Comparison of ENCODE assay signal across 1 cellular context in genomic region chr7:131109757-131110293, GRCh38.
TF ChIP-seq lines count a peak whose summit lies in the region.

No MANE protein-coding gene starts in this region.

TF ChIP-seq in K562, 482 proteins besides CTCF, POLR2A, EP300 and RAD21 (continued from another document and continues in another):
- TF ChIP-seq ELF4 (CRISPR knock-in tag; IDR thresholded peaks at IDR 0.05): peak; percentile 4; the same call in 1 of the 2 replicates
- no peak for TF ChIP-seq MXD1 (CRISPR knock-in tag; IDR thresholded peaks at IDR 0.05; ENCODE audit: borderline replicate concordance, poor library complexity, severe bottlenecking)
- peak; percentile 85 for TF ChIP-seq ETV5 (CRISPR knock-in tag; IDR thresholded peaks at IDR 0.05; ENCODE audit: low read depth)
- TF ChIP-seq PTTG1 (tag; IDR thresholded peaks at IDR 0.05; ENCODE audit: low read depth): no peak
- TF ChIP-seq PHF21A (IDR thresholded peaks at IDR 0.05; ENCODE audit: borderline replicate concordance, low read depth): peak; percentile 22; the same call in 1 of the 2 replicates
- 0 out of 2 replicates have a peak, but pooled peaks have one; percentile 18 for TF ChIP-seq ATF4 (CRISPR knock-in tag; IDR thresholded peaks at IDR 0.05)
- no peak for TF ChIP-seq ZNF277 (CRISPR knock-in tag; IDR thresholded peaks at IDR 0.05; ENCODE audit: borderline replicate concordance)
- TF ChIP-seq ZNF217 (CRISPR knock-in tag; IDR thresholded peaks at IDR 0.05): no peak
- TF ChIP-seq BMI1 (IDR thresholded peaks at IDR 0.05; ENCODE audit: low read length): no peak
- 0 out of 2 replicates have a peak, but pooled peaks have one; percentile 68 for TF ChIP-seq LARP7 (IDR thresholded peaks at IDR 0.05)
- no peak for TF ChIP-seq ARID3B (CRISPR knock-in tag; IDR thresholded peaks at IDR 0.05; ENCODE audit: borderline replicate concordance)
- no peak for TF ChIP-seq ZNF165 (CRISPR knock-in tag; IDR thresholded peaks at IDR 0.05; ENCODE audit: borderline replicate concordance)
- TF ChIP-seq THAP7 (CRISPR knock-in tag; IDR thresholded peaks at IDR 0.05): no peak
- no peak for TF ChIP-seq PRDM10 (IDR thresholded peaks at IDR 0.05; ENCODE audit: partially characterized antibody)
- TF ChIP-seq HLTF (IDR thresholded peaks at IDR 0.05): peak; percentile 88; the same call in 1 of the 2 replicates
- no peak for TF ChIP-seq NELFE (IDR thresholded peaks at IDR 0.05; ENCODE audit: insufficient read depth, insufficient read length)
- TF ChIP-seq XRCC3 (IDR thresholded peaks at IDR 0.05): no peak
- no peak for TF ChIP-seq TSC22D4 (tag; IDR thresholded peaks at IDR 0.05)
- peak; percentile 75 for TF ChIP-seq CBFA2T3 (IDR thresholded peaks at IDR 0.05)
- TF ChIP-seq ZNF445 (CRISPR knock-in tag; IDR thresholded peaks at IDR 0.05; ENCODE audit: low read depth): no peak
- TF ChIP-seq ILK (tag; IDR thresholded peaks at IDR 0.05; ENCODE audit: borderline replicate concordance, low read depth): no peak
- peak in 1 of 2 experiments; percentile 79 for TF ChIP-seq AFF1 (IDR thresholded peaks at IDR 0.05; ENCODE audit: low read depth in 1 of 2, partially characterized antibody in 2 of 2)
- no peak for TF ChIP-seq XRCC4 (IDR thresholded peaks at IDR 0.05; ENCODE audit: extremely low read depth, insufficient read depth, insufficient read length)
- no peak for TF ChIP-seq PTBP1 (IDR thresholded peaks at IDR 0.05; ENCODE audit: low read depth, low read length)
- no peak for TF ChIP-seq U2AF2 (optimal IDR thresholded peaks at IDR 0.05; ENCODE audit: low read depth, low read length)
- peak; percentile 40; the same call in 1 of the 2 replicates for TF ChIP-seq ZNF407 (IDR thresholded peaks at IDR 0.05; ENCODE audit: low read depth)
- no peak; the same call in 1 of the 2 replicates for TF ChIP-seq HDAC8 (tag; IDR thresholded peaks at IDR 0.05)
- TF ChIP-seq ZNF124 (CRISPR knock-in tag; IDR thresholded peaks at IDR 0.05): no peak
- peak; percentile 94 for TF ChIP-seq CBX1 (IDR thresholded peaks at IDR 0.05; ENCODE audit: low read depth)
- TF ChIP-seq NR2F6 (CRISPR knock-in tag; IDR thresholded peaks at IDR 0.05): 0 out of 2 replicates have a peak, but pooled peaks have one; percentile 41
- TF ChIP-seq FOXA1 (IDR thresholded peaks at IDR 0.05; ENCODE audit: borderline replicate concordance): no peak
- TF ChIP-seq MTA3 (IDR thresholded peaks at IDR 0.05; ENCODE audit: borderline replicate concordance): peak; percentile 92
- TF ChIP-seq ZNF77 (CRISPR knock-in tag; IDR thresholded peaks at IDR 0.05): no peak
- peak; percentile 61 for TF ChIP-seq ZNF12 (CRISPR knock-in tag; IDR thresholded peaks at IDR 0.05)
- TF ChIP-seq TEAD1 (CRISPR knock-in tag; IDR thresholded peaks at IDR 0.05): peak in 1 of 2 experiments; percentile 53; a peak in 1 of 4 replicates
- no peak for TF ChIP-seq CBFB (CRISPR knock-in tag; IDR thresholded peaks at IDR 0.05)
- TF ChIP-seq SUPT5H (IDR thresholded peaks at IDR 0.05): peak; percentile 88
- TF ChIP-seq ZNF785 (CRISPR knock-in tag; IDR thresholded peaks at IDR 0.05): no peak
- TF ChIP-seq TOE1 (IDR thresholded peaks at IDR 0.05; ENCODE audit: borderline replicate concordance): peak; percentile 65; the same call in 1 of the 2 replicates
- no peak for TF ChIP-seq TOE1 (CRISPR knock-in tag; IDR thresholded peaks at IDR 0.05; ENCODE audit: borderline replicate concordance, low read depth)
- TF ChIP-seq FOXP1 (CRISPR knock-in tag; IDR thresholded peaks at IDR 0.05): peak; percentile 70; the same call in 1 of the 2 replicates
- TF ChIP-seq RBM25 (IDR thresholded peaks at IDR 0.05; ENCODE audit: low read depth, low read length, severe bottlenecking): no peak
- TF ChIP-seq ZNF175 (CRISPR knock-in tag; IDR thresholded peaks at IDR 0.05; ENCODE audit: low read depth): no peak
- peak; percentile 47 for TF ChIP-seq HNRNPK (IDR thresholded peaks at IDR 0.05; ENCODE audit: low read depth, low read length, poor library complexity, severe bottlenecking)
